ENCODE assay signal across 13 cellular contexts in genomic region chr7:68963547-68963946, GRCh38.
DNase-seq lines count a peak whose midpoint lies in the region; ATAC-seq and TF ChIP-seq lines count a peak whose summit lies in the region.
"Had no signal": no experiment of that assay in that cellular context is flagged by ENCODE, and none has a peak within 500 bp of the region (broad histone marks: within the 10 kb centered on the region; RNA-seq: fewer than 3 reads in every experiment).

No MANE protein-coding gene starts in this region.

- DNase-seq in AG10803 (ENCODE audit: low read depth) = peak; percentile 95
- DNase-seq in NCI-H82 (lab: John Stamatoyannopoulos, UW) = peak; percentile 60
- DNase-seq in dedifferentiated amniotic fluid mesenchymal stem cell (ENCODE audit: extremely low spot score) = peak; percentile 47
- peak; percentile 68 for DNase-seq in non-pigmented ciliary epithelial cell (ENCODE audit: low read depth)
- DNase-seq in SIG-M5 (lab: John Stamatoyannopoulos, UW) = no peak
- no peak for DNase-seq in HuH-7.5 (ENCODE audit: low spot score)
- DNase-seq: colonic mucosa; NK-92 treated with Interleukin-12 subunit alpha and Interleukin-12 subunit beta, amount 100 ng/mL, for 24 hours; substantia nigra had no signal

- TF ChIP-seq CTCF in AG10803 (conservative IDR thresholded peaks at IDR 0.05; ENCODE audit: low read length) = no peak

- H3K4me3 ChIP-seq in AG10803 (ENCODE audit: low read length) = no peak overlapping the region
- H3K4me3 ChIP-seq: colonic mucosa, skin epidermis had no signal

- ATAC-seq in GM18498 (IDR thresholded peaks at IDR 0.05; ENCODE audit: unreplicated experiment) (no peak), GM21367 (IDR thresholded peaks at IDR 0.05; ENCODE audit: unreplicated experiment) (no peak)
- ATAC-seq: WTC11 had no signal

Comparison
In these comparisons a context has a peak if more than half of its experiments do, and no peak if none do; other contexts are left out.
1. DNase-seq: peak in AG10803 (single experiment), NCI-H82 (single experiment), dedifferentiated amniotic fluid mesenchymal stem cell (single experiment) and non-pigmented ciliary epithelial cell (single experiment); none in SIG-M5 (single experiment) and HuH-7.5 (single experiment).